In genomic region chr3:72169561-72170472, GRCh38 we compare ENCODE assay signal across 28 cellular contexts.
DNase-seq lines count a peak whose midpoint lies in the region; ATAC-seq and TF ChIP-seq lines count a peak whose summit lies in the region.
"Had no signal": no experiment of that assay in that cellular context is flagged by ENCODE, and none has a peak within 500 bp of the region (broad histone marks: within the 10 kb centered on the region; RNA-seq: fewer than 3 reads in every experiment).

No MANE protein-coding gene starts in this region.

- H3K36me3 ChIP-seq in WERI-Rb-1, result no peaks in the 10 kb centered on the region
- no peaks in the 10 kb centered on the region for H3K36me3 ChIP-seq in heart right ventricle
- H3K36me3 ChIP-seq: BLaER1 treated with 17β-estradiol and CSF1 and Interleukin-3, amounts not matched to agents 10 nM and 100 nM; SJCRH30 had no signal

- H3K9me3 ChIP-seq in WERI-Rb-1 (ENCODE audit: severe bottlenecking) (peaks cover 11% of the 10 kb centered on the region), heart right ventricle (peaks cover 0 to 11% (median 0%) of the 10 kb centered on the region in 11 donors)
- H3K9me3 ChIP-seq: A549; BLaER1 treated with 17β-estradiol and CSF1 and Interleukin-3, amounts not matched to agents 10 nM and 100 nM; SJCRH30 had no signal

- no peak for ATAC-seq in natural killer cell treated with Interleukin-12 subunit alpha and Interleukin-12 subunit beta and Interleukin-15 and Interleukin-18, amount 100 ng/mL, for 72 hours
- no peak for ATAC-seq in natural killer cell
- no peak for ATAC-seq in heart right ventricle
- ATAC-seq: A549, GM23338, Right ventricle myocardium inferior, SK-N-SH treated with all-trans-retinoic acid at 6 μM for 48 hours had no signal

- H3K4me1 Mint-ChIP-seq in natural killer cell treated with Interleukin-12 subunit alpha and Interleukin-12 subunit beta and Interleukin-15 and Interleukin-18, amount 100 ng/mL, for 72 hours (ENCODE audit: low read depth in 2 of 2), result no peaks in the 10 kb centered on the region
- H3K4me1 Mint-ChIP-seq in natural killer cell, result no peaks in the 10 kb centered on the region

- 83 to 84% methylated on average over 5 of the region's 5 CpGs for WGBS in heart right ventricle, 2 donors

- H3K27me3 Mint-ChIP-seq in natural killer cell treated with Interleukin-12 subunit alpha and Interleukin-12 subunit beta and Interleukin-15 and Interleukin-18, amount 100 ng/mL, for 72 hours, result peaks cover 14 to 24% of the 10 kb centered on the region in 2 donors
- H3K27me3 Mint-ChIP-seq in natural killer cell (ENCODE audit: low read depth in 2 of 2), result peaks cover 6 to 15% of the 10 kb centered on the region in 2 donors
- H3K27me3 Mint-ChIP-seq: CD4-positive, alpha-beta T cell had no signal

- TF ChIP-seq CTCF in natural killer cell (IDR thresholded peaks at IDR 0.05) (no peak), WERI-Rb-1 (IDR thresholded peaks at IDR 0.05; ENCODE audit: low read depth, low read length) (no peak), heart right ventricle (IDR thresholded peaks at IDR 0.05) (no peak)

- peak; percentile 51 for DNase-seq in natural killer cell treated with Interleukin-12 subunit alpha and Interleukin-12 subunit beta and Interleukin-15 and Interleukin-18, amount 100 ng/mL, for 72 hours (ENCODE audit: low spot score)
- no peak for DNase-seq in natural killer cell
- peak; percentile 52 for DNase-seq in WERI-Rb-1
- DNase-seq in heart right ventricle, result no peak
- no peak for DNase-seq in activated effector memory CD4-positive, alpha-beta T cell treated with anti-CD3 and anti-CD28 coated beads, Interleukin-2, amount 50 U/mL, for 16 hours
- no peak for DNase-seq in kidney glomerular epithelial cell (lab: John Stamatoyannopoulos, UW)
- DNase-seq: AML-193; CD4-positive, alpha-beta T cell; COR-L47; DMS53; H9; HFFc6; Kasumi-1; NCI-H1092 treated with DMSO at 0.1 percent for 48 hours; NCI-H1436; NCI-H187; NCI-H2081 treated with DMSO at 0.1 percent for 48 hours; NCI-H2171; NCI-H345; NCI-H510A treated with DMSO at 0.1 percent for 48 hours; PC-9; SJCRH30 had no signal

- H3K27me3 ChIP-seq in WERI-Rb-1 (ENCODE audit: insufficient read depth, low read depth, severe bottlenecking), result no peaks in the 10 kb centered on the region
- H3K27me3 ChIP-seq in layer of hippocampus (ENCODE audit: control insufficient read depth, insufficient read depth, low read length), result no peaks in the 10 kb centered on the region
- H3K27me3 ChIP-seq in heart right ventricle, result no peaks in the 10 kb centered on the region
- H3K27me3 ChIP-seq: BLaER1 treated with 17β-estradiol and CSF1 and Interleukin-3, amounts not matched to agents 10 nM and 100 nM; SJCRH30 had no signal

- peak overlapping the region; percentile 74 for H3K27ac ChIP-seq in WERI-Rb-1
- H3K27ac ChIP-seq in layer of hippocampus (ENCODE audit: low read depth, low read length), result peak overlapping the region; percentile 2
- no peak overlapping the region for H3K27ac ChIP-seq in heart right ventricle
- H3K27ac ChIP-seq: A549; BLaER1 treated with 17β-estradiol and CSF1 and Interleukin-3, amounts not matched to agents 10 nM and 100 nM; PC-9; SJCRH30 had no signal

- no peaks in the 10 kb centered on the region for H3K36me3 Mint-ChIP-seq in natural killer cell treated with Interleukin-12 subunit alpha and Interleukin-12 subunit beta and Interleukin-15 and Interleukin-18, amount 100 ng/mL, for 72 hours
- H3K36me3 Mint-ChIP-seq in natural killer cell, result no peaks in the 10 kb centered on the region

- no peak overlapping the region for H3K4me3 Mint-ChIP-seq in natural killer cell treated with Interleukin-12 subunit alpha and Interleukin-12 subunit beta and Interleukin-15 and Interleukin-18, amount 100 ng/mL, for 72 hours
- H3K4me3 Mint-ChIP-seq in natural killer cell, result no peak overlapping the region
- H3K4me3 Mint-ChIP-seq: CD4-positive, alpha-beta T cell; GM23338; H9; HFFc6 had no signal

- peaks cover 0 to 33% (median 16%) of the 10 kb centered on the region in 9 donors for H3K4me1 ChIP-seq in heart right ventricle
- H3K4me1 ChIP-seq: A549, SJCRH30 had no signal

- H3K27ac Mint-ChIP-seq in natural killer cell treated with Interleukin-12 subunit alpha and Interleukin-12 subunit beta and Interleukin-15 and Interleukin-18, amount 100 ng/mL, for 72 hours, result no peak overlapping the region
- H3K27ac Mint-ChIP-seq in natural killer cell, result no peak overlapping the region
- H3K27ac Mint-ChIP-seq: CD4-positive, alpha-beta T cell; GM23338; H9; HFFc6 had no signal

- intact Hi-C loops in natural killer cell (cut with micrococcal nuclease), result no loop called here
- intact Hi-C loops in heart right ventricle (cut with DNase I), result no loop called here

- no peak overlapping the region for H3K4me3 ChIP-seq in WERI-Rb-1 (ENCODE audit: low read depth, low read length)
- no peak overlapping the region for H3K4me3 ChIP-seq in heart right ventricle
- H3K4me3 ChIP-seq: A549; BLaER1 treated with 17β-estradiol and CSF1 and Interleukin-3, amounts not matched to agents 10 nM and 100 nM; GM23338; PC-9; SJCRH30 had no signal

- no peaks in the 10 kb centered on the region for H3K9me3 Mint-ChIP-seq in natural killer cell treated with Interleukin-12 subunit alpha and Interleukin-12 subunit beta and Interleukin-15 and Interleukin-18, amount 100 ng/mL, for 72 hours
- no peaks in the 10 kb centered on the region for H3K9me3 Mint-ChIP-seq in natural killer cell
- H3K9me3 Mint-ChIP-seq: CD4-positive, alpha-beta T cell; GM23338; H9; HFFc6 had no signal

Comparison
In these comparisons a context has a peak if more than half of its experiments do, and no peak if none do; other contexts are left out.
1. DNase-seq: peak in natural killer cell treated with Interleukin-12 subunit alpha and Interleukin-12 subunit beta and Interleukin-15 and Interleukin-18, amount 100 ng/mL, for 72 hours (single experiment) and WERI-Rb-1 (single experiment); none in natural killer cell (single experiment), heart right ventricle (0 of 2), activated effector memory CD4-positive, alpha-beta T cell treated with anti-CD3 and anti-CD28 coated beads, Interleukin-2, amount 50 U/mL, for 16 hours (single experiment) and kidney glomerular epithelial cell (single experiment).
2. H3K27ac ChIP-seq: peak in WERI-Rb-1 (single experiment) and layer of hippocampus (single experiment); none in heart right ventricle (0 of 10).